Comparison of ENCODE assay signal across 18 cellular contexts in the genomic region with DNA sequence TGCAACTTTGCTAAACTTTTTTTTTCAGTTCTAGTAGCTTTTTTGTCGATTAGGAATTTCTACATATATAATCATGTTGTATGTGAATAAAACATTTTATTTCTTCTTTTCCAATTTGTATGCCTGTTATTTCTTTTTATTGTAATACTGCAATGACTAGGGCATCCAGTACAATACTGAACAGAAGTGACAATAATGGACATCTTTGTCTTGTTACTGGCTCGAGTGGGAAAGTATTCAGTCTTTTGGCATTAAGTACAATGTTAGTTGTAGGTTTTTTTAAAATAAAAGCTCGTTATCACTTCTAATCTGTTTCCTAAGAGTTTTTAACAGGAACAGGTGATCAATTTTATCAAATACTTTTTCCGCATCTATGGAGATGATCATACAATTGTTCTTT.
DNase-seq lines count a peak whose midpoint lies in the region; FAIRE-seq lines count a peak whose summit lies in the region.
"Had no signal": no experiment of that assay in that cellular context is flagged by ENCODE, and none has a peak within 500 bp of the region (broad histone marks: within the 10 kb centered on the region; RNA-seq: fewer than 3 reads in every experiment).

No MANE protein-coding gene starts in this region.

- DNase-seq in globus pallidus (ENCODE audit: low spot score) (peak; percentile 79), pons (ENCODE audit: low spot score) (peak; percentile 89), urothelium cell line (ENCODE audit: low spot score) (no peak), GM19239 (ENCODE audit: insufficient read length, low spot score) (no peak), GM19240 (ENCODE audit: insufficient read length, low spot score) (no peak), NCI-H1694 treated with DMSO at 0.1 percent for 48 hours (lab: John Stamatoyannopoulos, UW) (no peak)
- DNase-seq: ACHN; C1 segment of cervical spinal cord; Calu3; CD4-positive, alpha-beta T cell; DMS 273 treated with DMSO at 0.1 percent for 48 hours; DMS79; HCEC 1CT; HFFc6 had no signal

- FAIRE-seq in urothelium cell line (lab: Jason Lieb, UNC), result no peak
- no peak for FAIRE-seq in GM19239 (lab: Jason Lieb, UNC)
- FAIRE-seq: GM12892, HepG2, HTR-8/SVneo had no signal

- peak overlapping the region; percentile 55 for H3K27ac ChIP-seq in angular gyrus (ENCODE audit: low read depth, low read length)

Comparison
In these comparisons a context has a peak if more than half of its experiments do, and no peak if none do; other contexts are left out.
1. DNase-seq: peak in globus pallidus (single experiment) and pons (single experiment); none in urothelium cell line (single experiment), GM19239 (single experiment), GM19240 (single experiment) and NCI-H1694 treated with DMSO at 0.1 percent for 48 hours (single experiment).